Comparison of ENCODE assay signal across 8 cellular contexts in the genomic region with DNA sequence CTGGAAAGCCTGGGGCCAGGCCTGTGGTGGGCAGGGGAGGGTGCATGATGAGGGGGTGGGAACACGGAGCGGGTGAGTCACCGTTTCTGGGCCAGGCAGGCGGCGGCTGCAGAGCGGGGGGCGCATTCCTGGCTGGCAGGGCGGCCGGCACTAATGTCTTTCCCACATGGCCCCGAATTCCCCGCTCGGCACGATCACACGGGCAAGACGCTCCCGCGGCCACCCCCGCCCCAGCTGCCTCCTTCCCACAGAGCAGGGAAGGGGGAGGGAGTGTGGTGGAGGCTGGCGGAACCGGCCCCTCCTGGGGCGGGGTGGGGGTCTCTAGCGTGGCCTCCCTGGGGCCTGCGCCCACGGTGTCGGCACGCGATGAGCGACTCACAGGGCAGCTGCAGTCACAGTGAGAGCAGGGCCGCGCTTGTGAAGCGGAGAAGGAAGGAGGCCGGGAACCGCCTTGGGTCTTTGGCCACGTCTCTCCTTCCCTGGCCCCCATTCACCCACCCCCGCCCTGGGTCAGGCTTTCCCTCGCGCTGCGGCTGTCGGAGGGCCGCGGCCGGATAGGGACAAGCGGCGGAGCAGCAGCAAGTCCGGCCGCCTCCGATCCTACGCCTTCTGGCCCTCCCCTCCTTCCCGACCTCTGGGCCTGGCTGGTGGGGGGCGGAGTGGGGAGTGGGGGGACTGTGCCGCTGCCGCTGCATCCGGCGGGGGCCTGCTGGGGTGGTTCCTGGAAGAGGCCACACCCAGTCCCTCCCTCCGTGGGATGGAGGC. TPM values are rescaled to one million over a fixed set of nuclear protein-coding genes. Genes with fewer than 3 reads are reported as not detected.
DNase-seq lines count a peak whose midpoint lies in the region; ATAC-seq and TF ChIP-seq lines count a peak whose summit lies in the region.

No MANE protein-coding gene starts in this region.

- H3K36me3 Mint-ChIP-seq in activated naive CD8-positive, alpha-beta T cell, result no peaks in the 10 kb centered on the region

- TF ChIP-seq POLR2A in heart left ventricle (IDR thresholded peaks at IDR 0.05), result no peak

- no peak overlapping the region for H3K27ac Mint-ChIP-seq in activated naive CD8-positive, alpha-beta T cell

- H3K4me1 Mint-ChIP-seq in activated naive CD8-positive, alpha-beta T cell (ENCODE audit: low read depth), result peaks cover 26% of the 10 kb centered on the region

- peaks cover 0 to 14% (median 0%) of the 10 kb centered on the region in 9 donors for H3K27me3 ChIP-seq in heart left ventricle
- H3K27me3 ChIP-seq in parathyroid adenoma (ENCODE audit: control insufficient read depth, insufficient read depth, low read length), result no peaks in the 10 kb centered on the region

- intact Hi-C loops in heart left ventricle (cut with DNase I), result loop anchor here in 1 of 10 donors (10.0 kb wide), 1 partner anchor 68 kb away; no protein-coding TSS in a partner anchor

- peak; percentile 71 to 86 (median 82) for ATAC-seq in heart left ventricle
- ATAC-seq in HG03520 (IDR thresholded peaks at IDR 0.05; ENCODE audit: unreplicated experiment), result no peak

- no peaks in the 10 kb centered on the region for H3K79me2 ChIP-seq in parathyroid adenoma

- peaks cover 7 to 64% (median 45%) of the 10 kb centered on the region in 12 donors for H3K4me1 ChIP-seq in heart left ventricle
- H3K4me1 ChIP-seq in parathyroid adenoma, result peaks cover 4% of the 10 kb centered on the region

- peak overlapping the region; percentile 77 for H3K4me3 Mint-ChIP-seq in activated naive CD8-positive, alpha-beta T cell

- H3K9me3 ChIP-seq in heart left ventricle (no peaks in the 10 kb centered on the region), parathyroid adenoma (ENCODE audit: control insufficient read depth, low read length) (no peaks in the 10 kb centered on the region)

- no peak overlapping the region for H3K9ac ChIP-seq in parathyroid adenoma

- peak overlapping the region; percentile 47 for H2AFZ ChIP-seq in parathyroid adenoma

- peak overlapping the region; percentile 82 to 97 (median 89) for H3K27ac ChIP-seq in heart left ventricle
- H3K27ac ChIP-seq in parathyroid adenoma, result no peak overlapping the region

- 14 to 29% (median 23%) methylated on average over 18 to 55 of the region's 55 CpGs for WGBS in heart left ventricle, 4 donors

- no peaks in the 10 kb centered on the region for H3K27me3 Mint-ChIP-seq in activated naive CD8-positive, alpha-beta T cell

- in situ Hi-C loops in KBM-7 (cut with MboI; ENCODE audit: low pct_unique_long_range_greater_than_20kb, low sequenced_read_pairs), result no loop called here

- H3K9me3 Mint-ChIP-seq in activated naive CD8-positive, alpha-beta T cell (ENCODE audit: low read depth), result no peaks in the 10 kb centered on the region

- peak overlapping the region in 11 of 12 donors; percentile 3 to 64 (median 52) for H3K4me3 ChIP-seq in heart left ventricle
- no peak overlapping the region for H3K4me3 ChIP-seq in parathyroid adenoma (ENCODE audit: low read depth, low read length)

- H3K36me3 ChIP-seq in heart left ventricle, result no peaks in the 10 kb centered on the region
- no peaks in the 10 kb centered on the region for H3K36me3 ChIP-seq in parathyroid adenoma (ENCODE audit: control insufficient read depth, insufficient read depth, low read length)

- DNase-seq in ELR (ENCODE audit: low read depth) (peak; percentile 82), KBM-7 (peak; percentile 79), heart left ventricle (peak; percentile 89 to 90 (median 89)), KG1 (lab: John Stamatoyannopoulos, UW) (no peak), NCI-H2029 (lab: John Stamatoyannopoulos, UW) (no peak)

- no peak overlapping the region for H3K4me2 ChIP-seq in parathyroid adenoma (ENCODE audit: low read length)

- TF ChIP-seq CTCF in heart left ventricle (IDR thresholded peaks at IDR 0.05) (no peak), parathyroid adenoma (IDR thresholded peaks at IDR 0.05) (no peak)

RNA-seq across cellular contexts. Expression of a gene that starts 48.9 kb away (rescaled TPM):
- 10 to 100 TPM; 29.8 to 74.6 (median 36.3) TPM for total RNA-seq in heart left ventricle
- polyA plus RNA-seq in heart left ventricle, result 10 to 100 TPM; 32.8 to 44.5 TPM

Comparison
In these comparisons a context has a peak if more than half of its experiments do, and no peak if none do; other contexts are left out.
1. DNase-seq: peak in ELR (single experiment), KBM-7 (single experiment) and heart left ventricle (5 of 5); none in KG1 (single experiment) and NCI-H2029 (single experiment).